ENCODE assay signal across 18 cellular contexts in the genomic region with DNA sequence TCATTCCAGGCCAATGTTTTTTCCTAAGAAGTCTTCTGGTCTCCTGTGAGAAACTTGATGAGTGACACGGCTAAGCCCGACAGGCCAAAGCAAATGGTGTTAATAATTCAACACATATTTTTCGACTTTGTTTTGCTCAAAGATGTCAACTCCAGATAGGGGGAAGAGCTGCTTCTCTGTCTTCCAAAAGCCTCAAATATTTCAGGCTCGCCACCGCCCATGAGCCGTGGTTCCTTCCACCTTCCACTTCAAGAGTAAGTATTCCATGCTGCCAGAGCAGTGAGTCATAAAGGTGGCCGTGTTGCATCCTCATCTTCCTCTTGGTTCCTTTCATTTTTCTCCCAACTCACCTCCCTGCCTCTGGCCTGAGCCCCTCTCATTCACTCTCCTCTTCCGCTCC.
A peak's percentile ranks its signal among the peaks of the same experiment; 100 is the strongest.
DNase-seq lines count a peak whose midpoint lies in the region; ATAC-seq, FAIRE-seq and TF ChIP-seq lines count a peak whose summit lies in the region.
"Had no signal": no experiment of that assay in that cellular context is flagged by ENCODE, and none has a peak within 500 bp of the region (broad histone marks: within the 10 kb centered on the region; RNA-seq: fewer than 3 reads in every experiment).

No MANE protein-coding gene starts in this region.

- WGBS in trophoblast cell (ENCODE audit: extremely low coverage, insufficient coverage, insufficient read length): no CpG with 5 or more reads among the region's 8 CpGs

- H4K8ac ChIP-seq in trophoblast cell (ENCODE audit: low read depth, low read length): no peak overlapping the region

- no peak overlapping the region for H3K14ac ChIP-seq in trophoblast cell (ENCODE audit: low read length)

- DNase-seq in GM23338 (ENCODE audit: low spot score) (no peak), HT-29 (ENCODE audit: low spot score) (peak; percentile 12), astrocyte (ENCODE audit: low read depth) (peak; percentile 63), trophoblast cell (peak; percentile 59 to 83), NCI-H2029 (lab: John Stamatoyannopoulos, UW) (no peak), NCI-H774 (lab: John Stamatoyannopoulos, UW) (no peak)
- DNase-seq: BE2C; C1 segment of cervical spinal cord; CD4-positive, CD25-positive, alpha-beta regulatory T cell; CD8-positive, alpha-beta memory T cell; COR-L47 had no signal

- no peak overlapping the region for H3K27ac ChIP-seq in GM23338 (ENCODE audit: low read depth)
- H3K27ac ChIP-seq in astrocyte (ENCODE audit: low read depth, low read length): no peak overlapping the region
- H3K27ac ChIP-seq in trophoblast cell (ENCODE audit: low read depth, low read length): no peak overlapping the region

- H3K4me1 Mint-ChIP-seq in GM23338 (no peaks in the 10 kb centered on the region; the same call in 2 of the 3 replicates), astrocyte (ENCODE audit: low read depth, unreplicated experiment) (peaks cover 13% of the 10 kb centered on the region)
- H3K4me1 Mint-ChIP-seq in activated T-helper 17 cell treated with anti-CD3 and anti-CD28 coated beads, Interleukin-2, amount 50 U/mL, for 72 hours: no peaks in the 10 kb centered on the region
- H3K4me1 Mint-ChIP-seq: CD4-positive, CD25-positive, alpha-beta regulatory T cell; CD8-positive, alpha-beta memory T cell had no signal

- H3K36me3 Mint-ChIP-seq in GM23338 (ENCODE audit: low read depth): peaks cover 11% of the 10 kb centered on the region; the same call in 2 of the 3 replicates
- no peaks in the 10 kb centered on the region for H3K36me3 Mint-ChIP-seq in astrocyte (ENCODE audit: low read depth, unreplicated experiment)
- no peaks in the 10 kb centered on the region for H3K36me3 Mint-ChIP-seq in activated T-helper 17 cell treated with anti-CD3 and anti-CD28 coated beads, Interleukin-2, amount 50 U/mL, for 72 hours (ENCODE audit: low read depth)
- H3K36me3 Mint-ChIP-seq: CD4-positive, CD25-positive, alpha-beta regulatory T cell; CD8-positive, alpha-beta memory T cell had no signal

- FAIRE-seq in astrocyte (lab: Jason Lieb, UNC): no peak
- FAIRE-seq: D721Med, G401.6, GM12891, H1, K562 had no signal

- H3K23ac ChIP-seq in trophoblast cell (ENCODE audit: low read length): no peak overlapping the region

- no peaks in the 10 kb centered on the region for H3K9me3 ChIP-seq in astrocyte (ENCODE audit: insufficient read depth, low read depth, low read length)
- peaks cover 11% of the 10 kb centered on the region for H3K9me3 ChIP-seq in trophoblast cell (ENCODE audit: insufficient read depth, low read depth, low read length)
- H3K9me3 ChIP-seq: BE2C, HAP-1 had no signal

- no peak overlapping the region for H2BK12ac ChIP-seq in trophoblast cell (ENCODE audit: low read length)

- no peak overlapping the region for H2BK5ac ChIP-seq in trophoblast cell (ENCODE audit: low read depth, low read length, poor library complexity)

- no peak overlapping the region for H3K9ac ChIP-seq in astrocyte (ENCODE audit: low read length)
- H3K9ac ChIP-seq in trophoblast cell (ENCODE audit: low read length): no peak overlapping the region

- H2AFZ ChIP-seq in GM23338 (peak overlapping the region; percentile 77; the same call in 1 of the 2 replicates), astrocyte (ENCODE audit: low read depth, low read length) (no peak overlapping the region), trophoblast cell (ENCODE audit: insufficient read depth, low read length, poor library complexity) (no peak overlapping the region)

- H3K27me3 Mint-ChIP-seq in GM23338 (ENCODE audit: insufficient read depth, low read depth, poor library complexity) (peaks cover 3% of the 10 kb centered on the region), astrocyte (ENCODE audit: low read depth, unreplicated experiment) (no peaks in the 10 kb centered on the region)
- peaks cover 5% of the 10 kb centered on the region for H3K27me3 Mint-ChIP-seq in activated T-helper 17 cell treated with anti-CD3 and anti-CD28 coated beads, Interleukin-2, amount 50 U/mL, for 72 hours
- H3K27me3 Mint-ChIP-seq: CD4-positive, CD25-positive, alpha-beta regulatory T cell had no signal

- H3K4ac ChIP-seq in trophoblast cell (ENCODE audit: low read depth, low read length): no peak overlapping the region

- peaks cover 13% of the 10 kb centered on the region for H3K9me3 Mint-ChIP-seq in GM23338
- H3K9me3 Mint-ChIP-seq in astrocyte (ENCODE audit: unreplicated experiment): no peaks in the 10 kb centered on the region
- peaks cover 5% of the 10 kb centered on the region for H3K9me3 Mint-ChIP-seq in activated T-helper 17 cell treated with anti-CD3 and anti-CD28 coated beads, Interleukin-2, amount 50 U/mL, for 72 hours

- H4K20me1 ChIP-seq in GM23338 (replicated peaks; ENCODE audit: insufficient read depth): no peaks in the 10 kb centered on the region
- no peaks in the 10 kb centered on the region for H4K20me1 ChIP-seq in astrocyte (ENCODE audit: insufficient read depth, low read length)

- no peak overlapping the region for H4K91ac ChIP-seq in trophoblast cell (ENCODE audit: low read depth, low read length)

- H3K4me3 Mint-ChIP-seq in GM23338 (no peak overlapping the region), astrocyte (ENCODE audit: unreplicated experiment) (no peak overlapping the region)
- no peak overlapping the region for H3K4me3 Mint-ChIP-seq in activated T-helper 17 cell treated with anti-CD3 and anti-CD28 coated beads, Interleukin-2, amount 50 U/mL, for 72 hours
- H3K4me3 Mint-ChIP-seq: CD4-positive, CD25-positive, alpha-beta regulatory T cell; CD8-positive, alpha-beta memory T cell had no signal

- H3K27ac Mint-ChIP-seq in GM23338: no peak overlapping the region
- H3K27ac Mint-ChIP-seq in astrocyte (ENCODE audit: unreplicated experiment): no peak overlapping the region
- no peak overlapping the region for H3K27ac Mint-ChIP-seq in activated T-helper 17 cell treated with anti-CD3 and anti-CD28 coated beads, Interleukin-2, amount 50 U/mL, for 72 hours
- H3K27ac Mint-ChIP-seq: CD4-positive, CD25-positive, alpha-beta regulatory T cell; CD8-positive, alpha-beta memory T cell had no signal

- H3K36me3 ChIP-seq in GM23338 (ENCODE audit: insufficient read depth) (no peaks in the 10 kb centered on the region), astrocyte (ENCODE audit: insufficient read depth, low read length) (no peaks in the 10 kb centered on the region), trophoblast cell (ENCODE audit: control insufficient read depth in 1 of 2, insufficient read depth in 2 of 2, low read length in 2 of 2) (peaks cover 3 to 5% of the 10 kb centered on the region in 2 experiments)
- H3K36me3 ChIP-seq: BE2C, HAP-1 had no signal

- no peak overlapping the region for H2BK120ac ChIP-seq in trophoblast cell (ENCODE audit: insufficient read depth, low read length, poor library complexity)

- H3K4me2 ChIP-seq in GM23338 (no peak overlapping the region), astrocyte (ENCODE audit: low read length) (no peak overlapping the region), trophoblast cell (ENCODE audit: low read length) (no peak overlapping the region)

- no peak overlapping the region for H2AK5ac ChIP-seq in trophoblast cell (ENCODE audit: low read length)

- no peaks in the 10 kb centered on the region for H3F3A ChIP-seq in GM23338 (replicated peaks; ENCODE audit: low read depth)

- H3K79me1 ChIP-seq in trophoblast cell (ENCODE audit: low read length): no peaks in the 10 kb centered on the region

- no peaks in the 10 kb centered on the region for H3K27me3 ChIP-seq in GM23338 (ENCODE audit: insufficient read depth)
- no peaks in the 10 kb centered on the region for H3K27me3 ChIP-seq in astrocyte (ENCODE audit: insufficient read depth, low read length)
- no peaks in the 10 kb centered on the region for H3K27me3 ChIP-seq in trophoblast cell (ENCODE audit: insufficient read depth, low read length)
- H3K27me3 ChIP-seq: BE2C had no signal

- no peaks in the 10 kb centered on the region for H3K9me2 ChIP-seq in GM23338 (ENCODE audit: insufficient read depth)

- H3K18ac ChIP-seq in trophoblast cell (ENCODE audit: low read length): no peak overlapping the region

- H3K4me3 ChIP-seq in GM23338 (no peak overlapping the region), astrocyte (ENCODE audit: insufficient read depth, low read depth, low read length) (no peak overlapping the region), trophoblast cell (ENCODE audit: low read depth, low read length) (no peak overlapping the region)
- H3K4me3 ChIP-seq: HAP-1, K562 had no signal

- no peak overlapping the region for H4K12ac ChIP-seq in trophoblast cell (ENCODE audit: low read depth, low read length)

- H3K79me2 ChIP-seq in GM23338 (replicated peaks; ENCODE audit: insufficient read depth) (no peaks in the 10 kb centered on the region), astrocyte (ENCODE audit: insufficient read depth, low read length) (no peaks in the 10 kb centered on the region), trophoblast cell (ENCODE audit: control insufficient read depth, insufficient read depth, low read length, poor library complexity) (no peaks in the 10 kb centered on the region)

- TF ChIP-seq CTCF in GM23338 (conservative IDR thresholded peaks at IDR 0.05; ENCODE audit: low read depth in 2 of 2): no peak
- TF ChIP-seq CTCF in astrocyte (IDR thresholded peaks at IDR 0.05; ENCODE audit: insufficient read depth, low read depth, low read length): no peak

- no peak for ATAC-seq in GM23338
- no peak for ATAC-seq in activated T-helper 17 cell treated with anti-CD3 and anti-CD28 coated beads, Interleukin-2, amount 50 U/mL, for 72 hours (replicated peaks)
- ATAC-seq: K562 had no signal

- no peaks in the 10 kb centered on the region for H3K4me1 ChIP-seq in GM23338 (ENCODE audit: insufficient read depth)
- no peaks in the 10 kb centered on the region for H3K4me1 ChIP-seq in astrocyte (ENCODE audit: insufficient read depth, low read length)
- no peaks in the 10 kb centered on the region for H3K4me1 ChIP-seq in trophoblast cell (ENCODE audit: control insufficient read depth in 1 of 2, insufficient read depth in 2 of 2, low read length in 2 of 2)
- H3K4me1 ChIP-seq: BE2C, HAP-1 had no signal

TF ChIP-seq in GM23338, 12 proteins besides CTCF, POLR2A, EP300 and RAD21 (continues in another document):
- TF ChIP-seq EZH2 (IDR thresholded peaks at IDR 0.05; ENCODE audit: low read depth, unreplicated experiment): no peak
- no peak for TF ChIP-seq ZNF114 (CRISPR knock-in tag; IDR thresholded peaks at IDR 0.05)
- TF ChIP-seq CREB1 (CRISPR knock-in tag; IDR thresholded peaks at IDR 0.05; ENCODE audit: low read depth): no peak
- TF ChIP-seq STAT1 (IDR thresholded peaks at IDR 0.05; ENCODE audit: unreplicated experiment): no peak
- TF ChIP-seq, protein P1, sequence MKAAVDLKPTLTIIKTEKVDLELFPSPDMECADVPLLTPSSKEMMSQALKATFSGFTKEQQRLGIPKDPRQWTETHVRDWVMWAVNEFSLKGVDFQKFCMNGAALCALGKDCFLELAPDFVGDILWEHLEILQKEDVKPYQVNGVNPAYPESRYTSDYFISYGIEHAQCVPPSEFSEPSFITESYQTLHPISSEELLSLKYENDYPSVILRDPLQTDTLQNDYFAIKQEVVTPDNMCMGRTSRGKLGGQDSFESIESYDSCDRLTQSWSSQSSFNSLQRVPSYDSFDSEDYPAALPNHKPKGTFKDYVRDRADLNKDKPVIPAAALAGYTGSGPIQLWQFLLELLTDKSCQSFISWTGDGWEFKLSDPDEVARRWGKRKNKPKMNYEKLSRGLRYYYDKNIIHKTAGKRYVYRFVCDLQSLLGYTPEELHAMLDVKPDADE (IDR thresholded peaks at IDR 0.05): no peak
- no peak for TF ChIP-seq EZH2phosphoT487 (IDR thresholded peaks at IDR 0.05; ENCODE audit: unreplicated experiment)

Comparison
In these comparisons a context has a peak if more than half of its experiments do, and no peak if none do; other contexts are left out.
1. DNase-seq: peak in HT-29 (single experiment), astrocyte (single experiment) and trophoblast cell (2 of 2); none in GM23338 (single experiment), NCI-H2029 (single experiment) and NCI-H774 (single experiment).